Comparison of ENCODE assay signal across 1 cellular context in genomic region chr17:73151888-73152633, GRCh38.
TF ChIP-seq lines count a peak whose summit lies in the region.

No MANE protein-coding gene starts in this region.

TF ChIP-seq in GM12878, 131 proteins besides CTCF, POLR2A, EP300 and RAD21 (continued from another document):
- TF ChIP-seq ZNF592 (IDR thresholded peaks at IDR 0.05) (no peak), DPF2 (IDR thresholded peaks at IDR 0.05) (0 out of 2 replicates have a peak, but pooled peaks have one; percentile 9), FOXM1 (IDR thresholded peaks at IDR 0.05; ENCODE audit: low read depth, low read length) (no peak), EZH2 (IDR thresholded peaks at IDR 0.05; ENCODE audit: borderline replicate concordance, control insufficient read depth, low read depth, low read length) (no peak), PKNOX1 (IDR thresholded peaks at IDR 0.05) (peak; percentile 91), KDM1A (IDR thresholded peaks at IDR 0.05; ENCODE audit: borderline replicate concordance) (no peak), YY1 (IDR thresholded peaks at IDR 0.05; ENCODE audit: low read depth, low read length) (0 out of 2 replicates have a peak, but pooled peaks have one; percentile 27), EED (IDR thresholded peaks at IDR 0.05; ENCODE audit: low read depth) (no peak), JUNB (IDR thresholded peaks at IDR 0.05) (no peak), RUNX3 (IDR thresholded peaks at IDR 0.05; ENCODE audit: low read length) (0 out of 2 replicates have a peak, but pooled peaks have one; percentile 29), ZSCAN29 (IDR thresholded peaks at IDR 0.05) (no peak), EGR1 (IDR thresholded peaks at IDR 0.05; ENCODE audit: borderline replicate concordance in 1 of 2, low read depth in 2 of 2, low read length in 2 of 2) (no peak)
- TF ChIP-seq, protein P1, sequence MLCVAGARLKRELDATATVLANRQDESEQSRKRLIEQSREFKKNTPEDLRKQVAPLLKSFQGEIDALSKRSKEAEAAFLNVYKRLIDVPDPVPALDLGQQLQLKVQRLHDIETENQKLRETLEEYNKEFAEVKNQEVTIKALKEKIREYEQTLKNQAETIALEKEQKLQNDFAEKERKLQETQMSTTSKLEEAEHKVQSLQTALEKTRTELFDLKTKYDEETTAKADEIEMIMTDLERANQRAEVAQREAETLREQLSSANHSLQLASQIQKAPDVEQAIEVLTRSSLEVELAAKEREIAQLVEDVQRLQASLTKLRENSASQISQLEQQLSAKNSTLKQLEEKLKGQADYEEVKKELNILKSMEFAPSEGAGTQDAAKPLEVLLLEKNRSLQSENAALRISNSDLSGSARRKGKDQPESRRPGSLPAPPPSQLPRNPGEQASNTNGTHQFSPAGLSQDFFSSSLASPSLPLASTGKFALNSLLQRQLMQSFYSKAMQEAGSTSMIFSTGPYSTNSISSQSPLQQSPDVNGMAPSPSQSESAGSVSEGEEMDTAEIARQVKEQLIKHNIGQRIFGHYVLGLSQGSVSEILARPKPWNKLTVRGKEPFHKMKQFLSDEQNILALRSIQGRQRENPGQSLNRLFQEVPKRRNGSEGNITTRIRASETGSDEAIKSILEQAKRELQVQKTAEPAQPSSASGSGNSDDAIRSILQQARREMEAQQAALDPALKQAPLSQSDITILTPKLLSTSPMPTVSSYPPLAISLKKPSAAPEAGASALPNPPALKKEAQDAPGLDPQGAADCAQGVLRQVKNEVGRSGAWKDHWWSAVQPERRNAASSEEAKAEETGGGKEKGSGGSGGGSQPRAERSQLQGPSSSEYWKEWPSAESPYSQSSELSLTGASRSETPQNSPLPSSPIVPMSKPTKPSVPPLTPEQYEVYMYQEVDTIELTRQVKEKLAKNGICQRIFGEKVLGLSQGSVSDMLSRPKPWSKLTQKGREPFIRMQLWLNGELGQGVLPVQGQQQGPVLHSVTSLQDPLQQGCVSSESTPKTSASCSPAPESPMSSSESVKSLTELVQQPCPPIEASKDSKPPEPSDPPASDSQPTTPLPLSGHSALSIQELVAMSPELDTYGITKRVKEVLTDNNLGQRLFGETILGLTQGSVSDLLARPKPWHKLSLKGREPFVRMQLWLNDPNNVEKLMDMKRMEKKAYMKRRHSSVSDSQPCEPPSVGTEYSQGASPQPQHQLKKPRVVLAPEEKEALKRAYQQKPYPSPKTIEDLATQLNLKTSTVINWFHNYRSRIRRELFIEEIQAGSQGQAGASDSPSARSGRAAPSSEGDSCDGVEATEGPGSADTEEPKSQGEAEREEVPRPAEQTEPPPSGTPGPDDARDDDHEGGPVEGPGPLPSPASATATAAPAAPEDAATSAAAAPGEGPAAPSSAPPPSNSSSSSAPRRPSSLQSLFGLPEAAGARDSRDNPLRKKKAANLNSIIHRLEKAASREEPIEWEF (IDR thresholded peaks at IDR 0.05; ENCODE audit: insufficient replicate concordance, low read depth, low read length), result no peak
